Comparison of ENCODE assay signal across 1 cellular context in genomic region chr1:1671365-1672119, GRCh38.
TF ChIP-seq lines count a peak whose summit lies in the region.

No MANE protein-coding gene starts in this region.

TF ChIP-seq in GM12878, 131 proteins besides CTCF, POLR2A, EP300 and RAD21 (continued from another document):
- no peak for TF ChIP-seq IRF5 (IDR thresholded peaks at IDR 0.05; ENCODE audit: borderline replicate concordance)
- no peak for TF ChIP-seq SP1 (IDR thresholded peaks at IDR 0.05; ENCODE audit: low read depth, low read length)
- no peak for TF ChIP-seq PAX5 (IDR thresholded peaks at IDR 0.05; ENCODE audit: borderline replicate concordance, low read depth, low read length)
- no peak for TF ChIP-seq FOXK2 (IDR thresholded peaks at IDR 0.05)
- TF ChIP-seq JUNB (IDR thresholded peaks at IDR 0.05), result no peak
- TF ChIP-seq E4F1 (IDR thresholded peaks at IDR 0.05; ENCODE audit: borderline replicate concordance, partially characterized antibody), result no peak
